9 cellular contexts compared by ENCODE assay signal in genomic region chr14:93788557-93789365, GRCh38. TPM values are rescaled to one million over a fixed set of nuclear protein-coding genes. Genes with fewer than 3 reads are reported as not detected.
A peak's percentile ranks its signal among the peaks of the same experiment; 100 is the strongest.
DNase-seq lines count a peak whose midpoint lies in the region; ATAC-seq and TF ChIP-seq lines count a peak whose summit lies in the region.
"Had no signal": no experiment of that assay in that cellular context is flagged by ENCODE, and none has a peak within 500 bp of the region (broad histone marks: within the 10 kb centered on the region; RNA-seq: fewer than 3 reads in every experiment).

No MANE protein-coding gene starts in this region.

- H3K4me3 Mint-ChIP-seq in activated CD4-positive, alpha-beta T cell treated with anti-CD3 and anti-CD28 coated beads for 36 hours, result no peak overlapping the region
- H3K4me3 Mint-ChIP-seq in activated CD8-positive, alpha-beta memory T cell treated with anti-CD3 and anti-CD28 coated beads, Interleukin-2, amount 10 ng/mL, durations not matched to agents 7 days and 5 days, result no peak overlapping the region

- no peak overlapping the region for H3K4ac ChIP-seq in trophoblast cell (ENCODE audit: low read depth, low read length)

- no peak overlapping the region for H4K91ac ChIP-seq in trophoblast cell (ENCODE audit: low read depth, low read length)

- intact Hi-C loops in left cardiac atrium (cut with DNase I), result loop anchor here (1.0 to 10.0 kb wide), 4 partner anchors 104 to 136 kb away; no protein-coding TSS in a partner anchor
- intact Hi-C loops in activated CD4-positive, alpha-beta T cell treated with anti-CD3 and anti-CD28 coated beads for 36 hours (cut with DNase I, micrococcal nuclease), result no loop called here

- H4K12ac ChIP-seq in trophoblast cell (ENCODE audit: low read depth, low read length), result no peak overlapping the region

- H3K27ac ChIP-seq in trophoblast cell (ENCODE audit: low read depth, low read length), result no peak overlapping the region

- no peaks in the 10 kb centered on the region for H3K79me2 ChIP-seq in trophoblast cell (ENCODE audit: control insufficient read depth, insufficient read depth, low read length, poor library complexity)

- H4K8ac ChIP-seq in trophoblast cell (ENCODE audit: low read depth, low read length), result no peak overlapping the region

- H3K18ac ChIP-seq in trophoblast cell (ENCODE audit: low read length), result no peak overlapping the region

- peaks cover 58% of the 10 kb centered on the region for H3K27me3 Mint-ChIP-seq in activated CD4-positive, alpha-beta T cell treated with anti-CD3 and anti-CD28 coated beads for 36 hours
- H3K27me3 Mint-ChIP-seq in activated CD8-positive, alpha-beta memory T cell treated with anti-CD3 and anti-CD28 coated beads, Interleukin-2, amount 10 ng/mL, durations not matched to agents 7 days and 5 days, result peaks cover 70% of the 10 kb centered on the region

- no peaks in the 10 kb centered on the region for H3K9me3 ChIP-seq in trophoblast cell (ENCODE audit: insufficient read depth, low read depth, low read length)

- peak overlapping the region; percentile 66 for H3K4me3 ChIP-seq in trophoblast cell (ENCODE audit: low read depth, low read length)

- ATAC-seq in left cardiac atrium, result peak; percentile 90 to 94
- ATAC-seq in activated CD4-positive, alpha-beta T cell treated with anti-CD3 and anti-CD28 coated beads for 36 hours, result no peak
- no peak for ATAC-seq in activated CD8-positive, alpha-beta memory T cell treated with anti-CD3 and anti-CD28 coated beads, Interleukin-2, amount 10 ng/mL, durations not matched to agents 7 days and 5 days

- WGBS in trophoblast cell (ENCODE audit: extremely low coverage, insufficient coverage, insufficient read length), result no CpG with 5 or more reads among the region's 88 CpGs

- no peak overlapping the region for H2BK12ac ChIP-seq in trophoblast cell (ENCODE audit: low read length)

- POLR2A ChIA-PET in HEK293T (lab: Yijun Ruan, JAX), result no interaction called here
- POLR2A ChIA-PET in activated CD4-positive, alpha-beta T cell treated with anti-CD3 and anti-CD28 coated beads for 36 hours (lab: Charles Lee), result no interaction called here

- H3K4me1 Mint-ChIP-seq in activated CD4-positive, alpha-beta T cell treated with anti-CD3 and anti-CD28 coated beads for 36 hours, result peaks cover 3% of the 10 kb centered on the region
- peaks cover 2% of the 10 kb centered on the region for H3K4me1 Mint-ChIP-seq in activated CD8-positive, alpha-beta memory T cell treated with anti-CD3 and anti-CD28 coated beads, Interleukin-2, amount 10 ng/mL, durations not matched to agents 7 days and 5 days

- H3K27me3 ChIP-seq in trophoblast cell (ENCODE audit: insufficient read depth, low read length), result peaks cover 28% of the 10 kb centered on the region

- H2AFZ ChIP-seq in trophoblast cell (ENCODE audit: insufficient read depth, low read length, poor library complexity), result peak overlapping the region; percentile 10

- H2BK120ac ChIP-seq in trophoblast cell (ENCODE audit: insufficient read depth, low read length, poor library complexity), result no peak overlapping the region

- DNase-seq in HEK293T (ENCODE audit: extremely low spot score), result peak; percentile 70
- DNase-seq in RPMI8226, result peak; percentile 29
- DNase-seq in left cardiac atrium, result peak; percentile 42
- no peak for DNase-seq in trophoblast cell
- no peak for DNase-seq in ureter (ENCODE audit: low spot score)
- DNase-seq in activated CD4-positive, alpha-beta T cell treated with anti-CD3 and anti-CD28 coated beads for 36 hours, result no peak
- DNase-seq in kidney glomerular epithelial cell (lab: John Stamatoyannopoulos, UW), result no peak
- DNase-seq in activated CD8-positive, alpha-beta memory T cell treated with anti-CD3 and anti-CD28 coated beads, Interleukin-2, amount 10 ng/mL, durations not matched to agents 7 days and 5 days, result no peak

- H3K36me3 ChIP-seq in trophoblast cell (ENCODE audit: control insufficient read depth in 1 of 2, insufficient read depth in 2 of 2, low read length in 2 of 2), result no peaks in the 10 kb centered on the region

- peak overlapping the region; percentile 94 for H3K4me2 ChIP-seq in trophoblast cell (ENCODE audit: low read length)

- peaks cover 0 to 7% of the 10 kb centered on the region in 2 experiments for H3K4me1 ChIP-seq in trophoblast cell (ENCODE audit: control insufficient read depth in 1 of 2, insufficient read depth in 2 of 2, low read length in 2 of 2)

- H3K9me3 Mint-ChIP-seq in activated CD4-positive, alpha-beta T cell treated with anti-CD3 and anti-CD28 coated beads for 36 hours (ENCODE audit: low read depth), result no peaks in the 10 kb centered on the region
- H3K9me3 Mint-ChIP-seq in activated CD8-positive, alpha-beta memory T cell treated with anti-CD3 and anti-CD28 coated beads, Interleukin-2, amount 10 ng/mL, durations not matched to agents 7 days and 5 days (ENCODE audit: low read depth), result no peaks in the 10 kb centered on the region
- H3K9me3 Mint-ChIP-seq: IgD-negative memory B cell had no signal

- CTCF ChIA-PET in HEK293T (lab: Yijun Ruan, JAX), result no interaction called here
- CTCF ChIA-PET in activated CD4-positive, alpha-beta T cell treated with anti-CD3 and anti-CD28 coated beads for 36 hours (lab: Charles Lee), result no interaction called here
- CTCF ChIA-PET in activated CD8-positive, alpha-beta memory T cell treated with anti-CD3 and anti-CD28 coated beads, Interleukin-2, amount 10 ng/mL, durations not matched to agents 7 days and 5 days (lab: Charles Lee), result no interaction called here

- H2AK5ac ChIP-seq in trophoblast cell (ENCODE audit: low read length), result no peak overlapping the region

- H3K79me1 ChIP-seq in trophoblast cell (ENCODE audit: low read length), result no peaks in the 10 kb centered on the region

- H3K27ac Mint-ChIP-seq in activated CD4-positive, alpha-beta T cell treated with anti-CD3 and anti-CD28 coated beads for 36 hours, result no peak overlapping the region
- H3K27ac Mint-ChIP-seq in activated CD8-positive, alpha-beta memory T cell treated with anti-CD3 and anti-CD28 coated beads, Interleukin-2, amount 10 ng/mL, durations not matched to agents 7 days and 5 days, result no peak overlapping the region
- H3K27ac Mint-ChIP-seq: IgD-negative memory B cell had no signal

- no peak overlapping the region for H3K9ac ChIP-seq in trophoblast cell (ENCODE audit: low read length)

- H3K23ac ChIP-seq in trophoblast cell (ENCODE audit: low read length), result no peak overlapping the region

- no peak overlapping the region for H2BK5ac ChIP-seq in trophoblast cell (ENCODE audit: low read depth, low read length, poor library complexity)

- no peak overlapping the region for H3K14ac ChIP-seq in trophoblast cell (ENCODE audit: low read length)

- no peaks in the 10 kb centered on the region for H3K36me3 Mint-ChIP-seq in activated CD4-positive, alpha-beta T cell treated with anti-CD3 and anti-CD28 coated beads for 36 hours (ENCODE audit: low read depth)
- H3K36me3 Mint-ChIP-seq in activated CD8-positive, alpha-beta memory T cell treated with anti-CD3 and anti-CD28 coated beads, Interleukin-2, amount 10 ng/mL, durations not matched to agents 7 days and 5 days, result no peaks in the 10 kb centered on the region
- H3K36me3 Mint-ChIP-seq: IgD-negative memory B cell had no signal

TF ChIP-seq in HEK293T, 16 proteins besides CTCF, POLR2A, EP300 and RAD21:
- TF ChIP-seq ARNT (IDR thresholded peaks at IDR 0.05) (no peak), SUZ12 (IDR thresholded peaks at IDR 0.05) (no peak), HDGF (IDR thresholded peaks at IDR 0.05; ENCODE audit: borderline replicate concordance) (no peak), TARDBP (IDR thresholded peaks at IDR 0.05) (no peak), LEF1 (IDR thresholded peaks at IDR 0.05; ENCODE audit: borderline replicate concordance) (no peak), SP1 (IDR thresholded peaks at IDR 0.05) (no peak), ZNF384 (IDR thresholded peaks at IDR 0.05) (no peak), L3MBTL2 (conservative IDR thresholded peaks at IDR 0.05) (no peak; the same call in 1 of the 2 replicates), FOXM1 (IDR thresholded peaks at IDR 0.05; ENCODE audit: borderline replicate concordance) (no peak), CTBP1 (IDR thresholded peaks at IDR 0.05; ENCODE audit: borderline replicate concordance) (no peak), FOXA1 (IDR thresholded peaks at IDR 0.05) (no peak), ELF4 (IDR thresholded peaks at IDR 0.05) (no peak), FOXK2 (IDR thresholded peaks at IDR 0.05) (no peak), BHLHE40 (IDR thresholded peaks at IDR 0.05; ENCODE audit: borderline replicate concordance) (no peak)

RNA-seq across cellular contexts. Expression of gene PRIMA1, which starts 0.5 kb away (rescaled TPM):
- total RNA-seq in left cardiac atrium (1 to 10 TPM; 3.6 to 3.9 TPM), ureter (5.9 TPM)
- 0.18 and 0.21 TPM in 2 replicates for polyA plus RNA-seq in trophoblast cell (2013)
- not detected for total RNA-seq in activated CD4-positive, alpha-beta T cell treated with anti-CD3 and anti-CD28 coated beads for 36 hours
- not detected for total RNA-seq in activated CD8-positive, alpha-beta memory T cell treated with anti-CD3 and anti-CD28 coated beads, Interleukin-2, amount 10 ng/mL, durations not matched to agents 7 days and 5 days
- polyA plus RNA-seq: IgD-negative memory B cell had no signal

Comparison
In these comparisons a context has a peak if more than half of its experiments do, and no peak if none do; other contexts are left out.
1. DNase-seq: peak in HEK293T (single experiment), RPMI8226 (single experiment) and left cardiac atrium (single experiment); none in trophoblast cell (0 of 2), ureter (single experiment), activated CD4-positive, alpha-beta T cell treated with anti-CD3 and anti-CD28 coated beads for 36 hours (single experiment), kidney glomerular epithelial cell (single experiment) and activated CD8-positive, alpha-beta memory T cell treated with anti-CD3 and anti-CD28 coated beads, Interleukin-2, amount 10 ng/mL, durations not matched to agents 7 days and 5 days (single experiment).
2. ATAC-seq: peak in left cardiac atrium (2 of 2); none in activated CD4-positive, alpha-beta T cell treated with anti-CD3 and anti-CD28 coated beads for 36 hours (single experiment) and activated CD8-positive, alpha-beta memory T cell treated with anti-CD3 and anti-CD28 coated beads, Interleukin-2, amount 10 ng/mL, durations not matched to agents 7 days and 5 days (single experiment).
3. intact Hi-C loops: an anchor here in left cardiac atrium (1.0 to 10.0 kb wide); none called in activated CD4-positive, alpha-beta T cell treated with anti-CD3 and anti-CD28 coated beads for 36 hours.